ENCODE assay signal across 17 cellular contexts in genomic region chr15:69018951-69019350, GRCh38. TPM values are rescaled to one million over a fixed set of nuclear protein-coding genes. Genes with fewer than 3 reads are reported as not detected.
DNase-seq lines count a peak whose midpoint lies in the region; ATAC-seq and TF ChIP-seq lines count a peak whose summit lies in the region.
"Had no signal": no experiment of that assay in that cellular context is flagged by ENCODE, and none has a peak within 500 bp of the region (broad histone marks: within the 10 kb centered on the region; RNA-seq: fewer than 3 reads in every experiment).

No MANE protein-coding gene starts in this region.

- no peak overlapping the region for H3K4me2 ChIP-seq in mesenchymal stem cell (ENCODE audit: low read length, poor library complexity, severe bottlenecking)
- H3K4me2 ChIP-seq: A549; BLaER1 treated with 17β-estradiol and CSF1 and Interleukin-3, amounts not matched to agents 10 nM and 100 nM had no signal

- no peak overlapping the region for H2BK12ac ChIP-seq in mesenchymal stem cell (ENCODE audit: low read length in 2 of 2)

- DNase-seq in cardiac septum (ENCODE audit: low spot score) (peak; percentile 55), left cardiac atrium (no peak), mesenchymal stem cell (no peak), foreskin fibroblast (no peak)
- DNase-seq: AML-193; Caco-2; Calu3; CD4-positive, alpha-beta T cell; CD8-positive, alpha-beta T cell; DMS79 treated with DMSO at 0.1 percent for 48 hours; GF-D8 had no signal

- no peak overlapping the region for H3K23ac ChIP-seq in mesenchymal stem cell (ENCODE audit: low read length in 2 of 2)

- no peak for ATAC-seq in left cardiac atrium
- no peak for ATAC-seq in GM21515 (IDR thresholded peaks at IDR 0.05; ENCODE audit: unreplicated experiment)
- ATAC-seq: CD8-positive, alpha-beta T cell had no signal

- H3K9me3 ChIP-seq in mesenchymal stem cell (ENCODE audit: control insufficient read depth, low read length): no peaks in the 10 kb centered on the region
- H3K9me3 ChIP-seq: A549; BLaER1 treated with 17β-estradiol and CSF1 and Interleukin-3, amounts not matched to agents 10 nM and 100 nM; Caco-2 had no signal

- TF ChIP-seq CTCF in foreskin fibroblast (IDR thresholded peaks at IDR 0.05; ENCODE audit: low read depth, low read length): no peak

- no peak overlapping the region for H3K4ac ChIP-seq in mesenchymal stem cell (ENCODE audit: low read depth in 1 of 2, low read length in 2 of 2)

- H2BK15ac ChIP-seq in mesenchymal stem cell (ENCODE audit: low read depth, poor library complexity, severe bottlenecking): no peak overlapping the region

- no peaks in the 10 kb centered on the region for H3K36me3 ChIP-seq in mesenchymal stem cell (ENCODE audit: control insufficient read depth in 1 of 2, insufficient read depth in 2 of 2, low read depth in 1 of 2, low read length in 2 of 2)
- H3K36me3 ChIP-seq: BLaER1 treated with 17β-estradiol and CSF1 and Interleukin-3, amounts not matched to agents 10 nM and 100 nM had no signal

- H3K79me1 ChIP-seq in mesenchymal stem cell (replicated peaks; ENCODE audit: low read length, poor library complexity, severe bottlenecking): no peaks in the 10 kb centered on the region

- H3K4me3 ChIP-seq in mesenchymal stem cell (ENCODE audit: insufficient read depth in 1 of 2, low read depth in 1 of 2, low read length in 2 of 2) (no peak overlapping the region), foreskin fibroblast (ENCODE audit: low read depth in 1 of 2, low read length in 2 of 2) (no peak overlapping the region)
- H3K4me3 ChIP-seq: A549; BLaER1 treated with 17β-estradiol and CSF1 and Interleukin-3, amounts not matched to agents 10 nM and 100 nM had no signal

- no peak overlapping the region for H2BK5ac ChIP-seq in mesenchymal stem cell (ENCODE audit: low read depth, low read length, poor library complexity, severe bottlenecking)

- H4K8ac ChIP-seq in mesenchymal stem cell (ENCODE audit: low read length): no peak overlapping the region

- H2AK5ac ChIP-seq in mesenchymal stem cell (ENCODE audit: low read length, severe bottlenecking): no peak overlapping the region

- H4K91ac ChIP-seq in mesenchymal stem cell (ENCODE audit: low read length): peak overlapping the region; percentile 78

- no peak overlapping the region for H3K27ac ChIP-seq in mesenchymal stem cell (ENCODE audit: low read length, poor library complexity, severe bottlenecking)
- H3K27ac ChIP-seq: 22Rv1; A549; BLaER1 treated with 17β-estradiol and CSF1 and Interleukin-3, amounts not matched to agents 10 nM and 100 nM; C4-2B had no signal

- H3K18ac ChIP-seq in mesenchymal stem cell (ENCODE audit: low read depth in 1 of 2, low read length in 2 of 2): no peak overlapping the region

- no peak overlapping the region for H3K14ac ChIP-seq in mesenchymal stem cell (ENCODE audit: low read length in 2 of 2)

- intact Hi-C loops in cardiac septum (cut with DNase I): no loop called here
- intact Hi-C loops in left cardiac atrium (cut with DNase I): no loop called here

- no peak overlapping the region for H2BK120ac ChIP-seq in mesenchymal stem cell (ENCODE audit: low read depth, low read length)

- peaks cover 0 to 5% of the 10 kb centered on the region in 2 experiments for H3K27me3 ChIP-seq in mesenchymal stem cell (ENCODE audit: control insufficient read depth in 1 of 2, insufficient read depth in 1 of 2, low read length in 2 of 2)
- H3K27me3 ChIP-seq: BLaER1 treated with 17β-estradiol and CSF1 and Interleukin-3, amounts not matched to agents 10 nM and 100 nM had no signal

- no peak overlapping the region for H3K9ac ChIP-seq in mesenchymal stem cell (ENCODE audit: low read length)
- H3K9ac ChIP-seq: BLaER1 treated with 17β-estradiol and CSF1 and Interleukin-3, amounts not matched to agents 10 nM and 100 nM had no signal

- H2AFZ ChIP-seq in mesenchymal stem cell (ENCODE audit: low read depth, low read length): no peak overlapping the region

- WGBS in mesenchymal stem cell: 91% methylated on average over 6 of the region's 6 CpGs

- no peaks in the 10 kb centered on the region for H3K4me1 ChIP-seq in mesenchymal stem cell (ENCODE audit: control insufficient read depth, insufficient read depth, low read depth, low read length)
- H3K4me1 ChIP-seq: A549, Caco-2 had no signal

RNA-seq across cellular contexts. Expression of gene NOX5, which starts 4.5 kb away (rescaled TPM):
- total RNA-seq in cardiac septum: not detected
- under 1 TPM in 1 of 2 donors, not detected in 1; 0.18 TPM for total RNA-seq in left cardiac atrium
- polyA plus RNA-seq in mesenchymal stem cell (2013, experiment 1 of 2): 0.04 TPM
- 0.03 TPM for polyA plus RNA-seq in mesenchymal stem cell (2013, experiment 2 of 2)
- total RNA-seq: A172; CD4-positive, alpha-beta T cell; CD8-positive, alpha-beta T cell had no signal
